24 cellular contexts compared by ENCODE assay signal in the genomic region with DNA sequence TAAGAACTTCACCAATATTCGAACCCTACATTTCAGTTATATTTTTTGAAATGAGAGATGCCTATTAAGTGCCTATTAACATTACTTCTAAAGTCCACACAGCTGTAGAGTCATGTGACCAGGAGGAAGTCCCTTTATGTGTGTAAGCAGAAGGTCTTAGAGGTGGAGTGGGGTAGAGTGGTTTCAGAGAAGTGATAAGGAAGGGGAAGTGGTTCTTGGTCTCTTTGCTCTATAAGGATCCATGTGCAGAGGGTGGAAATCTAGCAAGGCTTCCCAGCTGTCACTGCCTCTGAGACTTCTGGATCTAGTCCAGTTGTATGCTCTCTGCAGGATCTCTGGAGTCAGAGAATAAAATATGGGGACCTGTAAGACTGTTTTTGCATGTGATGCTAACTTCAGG.
DNase-seq lines count a peak whose midpoint lies in the region; TF ChIP-seq lines count a peak whose summit lies in the region.
"Had no signal": no experiment of that assay in that cellular context is flagged by ENCODE, and none has a peak within 500 bp of the region (broad histone marks: within the 10 kb centered on the region; RNA-seq: fewer than 3 reads in every experiment).

No MANE protein-coding gene starts in this region.

- TF ChIP-seq CTCF in Loucy (conservative IDR thresholded peaks at IDR 0.05; ENCODE audit: low read length) (no peak), OCI-LY3 (IDR thresholded peaks at IDR 0.05; ENCODE audit: low read depth, low read length) (no peak), colonic mucosa (IDR thresholded peaks at IDR 0.05) (no peak)

- H3K79me2 ChIP-seq in Loucy (ENCODE audit: insufficient read depth, low read length), result no peaks in the 10 kb centered on the region
- no peaks in the 10 kb centered on the region for H3K79me2 ChIP-seq in OCI-LY3 (ENCODE audit: low read length)

- H2AFZ ChIP-seq in Loucy (ENCODE audit: low read length) (peak overlapping the region; percentile 50; the same call in 1 of the 2 replicates), OCI-LY3 (ENCODE audit: low read depth, low read length) (0 out of 2 replicates have a peak overlapping the region, but pooled peaks have one; percentile 64)
- H2AFZ ChIP-seq: neural progenitor cell, PC-9 had no signal

- no peaks in the 10 kb centered on the region for H4K20me1 ChIP-seq in Loucy (ENCODE audit: insufficient read depth, low read length, poor library complexity, severe bottlenecking)
- no peaks in the 10 kb centered on the region for H4K20me1 ChIP-seq in OCI-LY3 (ENCODE audit: insufficient read depth, low read length)

- H3K27ac ChIP-seq in OCI-LY3 (ENCODE audit: low read length) (no peak overlapping the region), colonic mucosa (no peak overlapping the region)
- H3K27ac ChIP-seq: KMS-11, neural progenitor cell, PC-9, SJCRH30 had no signal

- H3K27me3 ChIP-seq in Loucy (ENCODE audit: insufficient read depth, low read length, poor library complexity, severe bottlenecking) (no peaks in the 10 kb centered on the region), OCI-LY3 (ENCODE audit: low read depth, low read length) (no peaks in the 10 kb centered on the region), colonic mucosa (no peaks in the 10 kb centered on the region)
- H3K27me3 ChIP-seq: neural progenitor cell, SJCRH30 had no signal

- peak overlapping the region; percentile 67 for H3K4me2 ChIP-seq in Loucy (ENCODE audit: low read depth, low read length, poor library complexity, severe bottlenecking)
- H3K4me2 ChIP-seq in OCI-LY3 (ENCODE audit: low read length), result peak overlapping the region; percentile 21; the same call in 1 of the 2 replicates
- H3K4me2 ChIP-seq: KMS-11, neural progenitor cell, PC-9 had no signal

- H3K36me3 ChIP-seq in Loucy (ENCODE audit: insufficient read depth, low read length) (no peaks in the 10 kb centered on the region), OCI-LY3 (replicated peaks; ENCODE audit: low read depth, low read length) (no peaks in the 10 kb centered on the region), colonic mucosa (no peaks in the 10 kb centered on the region)
- H3K36me3 ChIP-seq: neural progenitor cell, SJCRH30 had no signal

- peaks cover 17% of the 10 kb centered on the region for H3K4me1 ChIP-seq in Loucy (ENCODE audit: insufficient read depth, low read length, poor library complexity, severe bottlenecking)
- peaks cover 8% of the 10 kb centered on the region for H3K4me1 ChIP-seq in OCI-LY3 (ENCODE audit: low read length)
- H3K4me1 ChIP-seq in colonic mucosa, result no peaks in the 10 kb centered on the region
- H3K4me1 ChIP-seq: neural progenitor cell, SJCRH30 had no signal

- H3K4me3 ChIP-seq in Loucy (ENCODE audit: low read length, poor library complexity, severe bottlenecking) (peak overlapping the region; percentile 50), OCI-LY3 (ENCODE audit: low read length) (no peak overlapping the region), colonic mucosa (no peak overlapping the region)
- H3K4me3 ChIP-seq: GM12878, mucosa of descending colon, neural progenitor cell, PC-9, SJCRH30 had no signal

- H3K9me3 ChIP-seq in Loucy (ENCODE audit: insufficient read depth, low read depth, low read length) (peaks cover 6% of the 10 kb centered on the region; the same call in 1 of the 2 replicates), OCI-LY3 (ENCODE audit: insufficient read depth, low read length) (no peaks in the 10 kb centered on the region), colonic mucosa (no peaks in the 10 kb centered on the region)
- H3K9me3 ChIP-seq: SJCRH30 had no signal

- intact Hi-C loops in colonic mucosa (cut with DNase I), result no loop called here

- no peaks in the 10 kb centered on the region for H3K9me2 ChIP-seq in Loucy (replicated peaks; ENCODE audit: low read depth, low read length)

- DNase-seq in DMS79 (lab: John Stamatoyannopoulos, UW) (peak; percentile 13), left kidney (ENCODE audit: low read depth, low spot score) (peak; percentile 7), 8988T (no peak), colonic mucosa (no peak), inferior parietal cortex (ENCODE audit: extremely low spot score) (no peak)
- DNase-seq: activated B cell treated with CpG ODN at 0.5 μM for 24 hours; activated CD4-positive, alpha-beta T cell treated with anti-CD3 and anti-CD28 coated beads, Interleukin-2, amount 50 U/mL, for 48 hours; activated CD8-positive, alpha-beta memory T cell treated with anti-CD3 and anti-CD28 coated beads, Interleukin-2, amount 50 U/mL, for 48 hours; activated naive CD8-positive, alpha-beta T cell treated with anti-CD3 and anti-CD28 coated beads, Interleukin-2, amount 10 ng/mL, durations not matched to agents 7 days and 5 days; CD4-positive, CD25-positive, alpha-beta regulatory T cell; effector CD8-positive, alpha-beta T cell; foreskin fibroblast; hippocampal formation; mucosa of descending colon; NCI-H1105 treated with DMSO at 0.1 percent for 48 hours; NCI-H748 treated with DMSO at 0.1 percent for 48 hours; PC-9; T-helper 2 cell had no signal

- H3F3A ChIP-seq in Loucy (ENCODE audit: low read depth), result peaks cover 3% of the 10 kb centered on the region; the same call in 1 of the 2 replicates

- H3K9ac ChIP-seq in Loucy (ENCODE audit: low read depth, low read length, poor library complexity, severe bottlenecking), result no peak overlapping the region
- H3K9ac ChIP-seq in OCI-LY3 (ENCODE audit: low read length), result no peak overlapping the region
- H3K9ac ChIP-seq in colonic mucosa (ENCODE audit: low read depth in 2 of 2, low read length in 2 of 2), result no peak overlapping the region
- H3K9ac ChIP-seq: KMS-11, neural progenitor cell had no signal

Comparison
In these comparisons a context has a peak if more than half of its experiments do, and no peak if none do; other contexts are left out.
1. DNase-seq: peak in DMS79 (single experiment) and left kidney (single experiment); none in 8988T (single experiment), colonic mucosa (single experiment) and inferior parietal cortex (single experiment).